Comparison of ENCODE assay signal across 11 cellular contexts in genomic region chr9:137412431-137412830, GRCh38. TPM values are rescaled to one million over a fixed set of nuclear protein-coding genes. Genes with fewer than 3 reads are reported as not detected.
DNase-seq lines count a peak whose midpoint lies in the region; ATAC-seq and TF ChIP-seq lines count a peak whose summit lies in the region.
"Had no signal": no experiment of that assay in that cellular context is flagged by ENCODE, and none has a peak within 500 bp of the region (broad histone marks: within the 10 kb centered on the region; RNA-seq: fewer than 3 reads in every experiment).

No MANE protein-coding gene starts in this region.

- 0 out of 2 replicates have a peak overlapping the region, but pooled peaks have one; percentile 48 for H3K9ac ChIP-seq in BLaER1

- peaks cover 8% of the 10 kb centered on the region; the same call in 1 of the 2 replicates for H3K36me3 ChIP-seq in BLaER1
- H3K36me3 ChIP-seq in psoas muscle (ENCODE audit: insufficient read depth in 1 of 2, low read depth in 1 of 2): no peaks in the 10 kb centered on the region

- no peak for TF ChIP-seq CTCF in psoas muscle (IDR thresholded peaks at IDR 0.05)

- intact Hi-C loops in psoas muscle (cut with DNase I): no loop called here

- peaks cover 78% of the 10 kb centered on the region for H4K20me1 ChIP-seq in BLaER1

- H3K27ac ChIP-seq in BLaER1: peak overlapping the region; percentile 76
- H3K27ac ChIP-seq in psoas muscle: peak overlapping the region; percentile 75

- H3K4me2 ChIP-seq in BLaER1: peak overlapping the region; percentile 98

- H3K4me3 ChIP-seq in BLaER1 (no peak overlapping the region), psoas muscle (no peak overlapping the region)

- 75 to 84% (median 78%) methylated on average over 10 of the region's 10 CpGs for WGBS in psoas muscle, 3 donors

- peaks cover 25% of the 10 kb centered on the region for H3K27me3 ChIP-seq in BLaER1
- no peaks in the 10 kb centered on the region for H3K27me3 ChIP-seq in psoas muscle (ENCODE audit: insufficient read depth in 3 of 3, low read length in 2 of 3)

- peak; percentile 20 for DNase-seq in NCI-H226
- peak; percentile 11 to 42 for DNase-seq in psoas muscle
- DNase-seq in effector CD4-positive, alpha-beta T cell: no peak
- no peak for DNase-seq in HCEC 1CT
- DNase-seq in stimulated activated naive CD4-positive, alpha-beta T cell (lab: John Stamatoyannopoulos, UW): no peak
- DNase-seq in HT-29 (ENCODE audit: low spot score): no peak
- DNase-seq: NCI-H1048, NCI-H345 had no signal

- H3K9me3 ChIP-seq in BLaER1: no peaks in the 10 kb centered on the region
- H3K9me3 ChIP-seq in psoas muscle: no peaks in the 10 kb centered on the region

- H3K4me1 ChIP-seq in BLaER1 (peaks cover 99% of the 10 kb centered on the region), psoas muscle (peaks cover 24% of the 10 kb centered on the region)

- ATAC-seq in esophagus mucosa: peak; percentile 1
- ATAC-seq in psoas muscle: no peak

RNA-seq across cellular contexts. Expression of gene EXD3, which starts 10.5 kb away (rescaled TPM):
- total RNA-seq in esophagus mucosa: 8.1 TPM
- total RNA-seq in psoas muscle: 10 to 100 TPM in 2 of 4 donors, 1 to 10 TPM in 2; 6.7 to 11.2 (median 9.7) TPM
- 1 to 10 TPM; 5.7 to 9.9 (median 7.2) TPM for polyA plus RNA-seq in psoas muscle
- total RNA-seq in HT-29 (2014; rRNA removed; shearing (Covaris generic)): 7.6 and 14.1 TPM in 2 replicates

RNA-seq across cellular contexts. Expression of gene NOXA1, which starts 10.8 kb away (rescaled TPM):
- total RNA-seq in esophagus mucosa (5.5 TPM), psoas muscle (1 to 10 TPM in 3 of 4 donors, under 1 TPM in 1; 0.62 to 5.1 (median 2.5) TPM)
- polyA plus RNA-seq in psoas muscle: 1 to 10 TPM in 1 of 3 donors, under 1 TPM in 2; 0.43 to 1.0 (median 0.83) TPM
- 1.5 and 3.7 TPM in 2 replicates for total RNA-seq in HT-29 (2014; rRNA removed; shearing (Covaris generic))

RNA-seq across cellular contexts. Expression of gene ENTPD8, which starts 28.7 kb away (rescaled TPM):
- total RNA-seq in esophagus mucosa: not detected
- total RNA-seq in psoas muscle: not detected
- polyA plus RNA-seq in psoas muscle: under 1 TPM in 1 of 3 donors, not detected in 2; 0.01 TPM
- 0.76 and 1.3 TPM in 2 replicates for total RNA-seq in HT-29 (2014; rRNA removed; shearing (Covaris generic))
- total RNA-seq: natural killer cell treated with Interleukin-12 subunit alpha and Interleukin-12 subunit beta and Interleukin-15 and Interleukin-18, amount 100 ng/mL, for 72 hours had no signal

RNA-seq across cellular contexts. Expression of gene NSMF, which starts 46.7 kb away (rescaled TPM):
- total RNA-seq in esophagus mucosa (13.9 TPM), psoas muscle (10 to 100 TPM in 1 of 4 donors, 1 to 10 TPM in 3; 4.8 to 11.2 (median 6.4) TPM)
- 10 to 100 TPM in 1 of 3 donors, 1 to 10 TPM in 2; 4.9 to 11.0 (median 5.7) TPM for polyA plus RNA-seq in psoas muscle
- total RNA-seq in HT-29 (2014; rRNA removed; shearing (Covaris generic)): 74.4 and 77.7 TPM in 2 replicates

Comparison
In these comparisons a context has a peak if more than half of its experiments do, and no peak if none do; other contexts are left out.
1. DNase-seq: peak in NCI-H226 (single experiment) and psoas muscle (2 of 2); none in effector CD4-positive, alpha-beta T cell (single experiment), HCEC 1CT (single experiment), stimulated activated naive CD4-positive, alpha-beta T cell (0 of 6) and HT-29 (single experiment).